ENCODE assay signal across 8 cellular contexts in genomic region chr4:26076000-26076587, GRCh38.
DNase-seq lines count a peak whose midpoint lies in the region; ATAC-seq and TF ChIP-seq lines count a peak whose summit lies in the region.

No MANE protein-coding gene starts in this region.

- H3K9me3 ChIP-seq in vagina, result no peaks in the 10 kb centered on the region

- no peak overlapping the region for H3K4me3 Mint-ChIP-seq in glutamatergic neuron (ENCODE audit: unreplicated experiment)

- DNase-seq in Right ventricle myocardium inferior (ENCODE audit: missing footprints) (no peak), cardiac septum (ENCODE audit: low spot score) (no peak), left lobe of liver (ENCODE audit: low spot score) (no peak), glutamatergic neuron (no peak), NCI-H1092 (lab: John Stamatoyannopoulos, UW) (no peak), vagina (ENCODE audit: extremely low spot score in 2 of 2) (no peak)
- peak; percentile 39 to 58 for DNase-seq in activated CD4-positive, alpha-beta T cell treated with anti-CD3 and anti-CD28 coated beads, Interleukin-2, amount 50 U/mL, for 48 hours

- no peak overlapping the region for H3K4me3 ChIP-seq in vagina

- no peaks in the 10 kb centered on the region for H3K27me3 Mint-ChIP-seq in glutamatergic neuron (ENCODE audit: unreplicated experiment)

- intact Hi-C loops in Right ventricle myocardium inferior (cut with DNase I) (no loop called here), cardiac septum (cut with DNase I) (no loop called here), vagina (cut with DNase I) (no loop called here)

- H3K27ac Mint-ChIP-seq in glutamatergic neuron (ENCODE audit: unreplicated experiment), result no peak overlapping the region

- TF ChIP-seq CTCF in glutamatergic neuron (IDR thresholded peaks at IDR 0.05; ENCODE audit: partially characterized antibody, unreplicated experiment) (no peak), vagina (IDR thresholded peaks at IDR 0.05) (no peak)

- no peaks in the 10 kb centered on the region for H3K4me1 ChIP-seq in vagina

- H3K36me3 Mint-ChIP-seq in glutamatergic neuron (ENCODE audit: unreplicated experiment), result no peaks in the 10 kb centered on the region

- H3K4me1 Mint-ChIP-seq in glutamatergic neuron (ENCODE audit: low read depth, unreplicated experiment), result no peaks in the 10 kb centered on the region

- ATAC-seq in Right ventricle myocardium inferior (peak; percentile 64), HG03108 (IDR thresholded peaks at IDR 0.05; ENCODE audit: unreplicated experiment) (peak; percentile 61), left lobe of liver (peak; percentile 34)

- peaks cover 3% of the 10 kb centered on the region for H3K9me3 Mint-ChIP-seq in glutamatergic neuron (ENCODE audit: unreplicated experiment)

- H3K36me3 ChIP-seq in vagina, result no peaks in the 10 kb centered on the region

- no peaks in the 10 kb centered on the region for H3K27me3 ChIP-seq in vagina

- no peak for TF ChIP-seq POLR2A in vagina (IDR thresholded peaks at IDR 0.05)

- no peak overlapping the region for H3K27ac ChIP-seq in vagina

Comparison
In these comparisons a context has a peak if more than half of its experiments do, and no peak if none do; other contexts are left out.
1. DNase-seq: peak in activated CD4-positive, alpha-beta T cell treated with anti-CD3 and anti-CD28 coated beads, Interleukin-2, amount 50 U/mL, for 48 hours (2 of 2); none in Right ventricle myocardium inferior (single experiment), cardiac septum (single experiment), left lobe of liver (single experiment), glutamatergic neuron (single experiment), NCI-H1092 (single experiment) and vagina (0 of 2).
2. Peak in every context shown above with its lines, with median percentiles within 50 percentile points of each other: ATAC-seq.